ENCODE assay signal across 20 cellular contexts in the genomic region with DNA sequence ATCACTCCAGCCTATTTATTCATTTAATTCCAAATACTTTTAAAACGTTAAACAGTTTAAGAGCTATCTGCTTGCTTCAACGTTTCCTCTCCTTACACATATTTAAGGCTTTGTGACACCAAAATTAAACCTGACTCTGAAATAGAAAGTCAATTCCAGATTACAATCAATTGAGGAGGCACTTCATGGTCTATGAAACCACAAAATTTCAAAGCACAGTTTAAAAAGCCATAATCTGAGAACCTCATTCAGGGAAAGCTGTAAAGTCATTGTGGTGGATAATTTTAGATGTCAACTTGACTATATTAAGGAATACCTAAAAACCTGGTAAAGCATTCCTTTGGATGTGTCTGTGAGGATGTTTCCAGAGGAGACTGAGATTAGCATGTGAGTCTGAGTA. TPM values are rescaled to one million over a fixed set of nuclear protein-coding genes. Genes with fewer than 3 reads are reported as not detected.
A peak's percentile ranks its signal among the peaks of the same experiment; 100 is the strongest.
DNase-seq lines count a peak whose midpoint lies in the region; ATAC-seq, FAIRE-seq and TF ChIP-seq lines count a peak whose summit lies in the region.
"Had no signal": no experiment of that assay in that cellular context is flagged by ENCODE, and none has a peak within 500 bp of the region (broad histone marks: within the 10 kb centered on the region; RNA-seq: fewer than 3 reads in every experiment).

No MANE protein-coding gene starts in this region.

- H3K4ac ChIP-seq in neuronal stem cell (ENCODE audit: low read length) (no peak overlapping the region), H9 (ENCODE audit: low read depth, low read length) (no peak overlapping the region)

- TF ChIP-seq POLR2A in GM12878 (IDR thresholded peaks at IDR 0.05; ENCODE audit: low read depth, low read length) = no peak

- no peaks in the 10 kb centered on the region for H3K9me3 ChIP-seq in GM12878 (replicated peaks; ENCODE audit: control insufficient read depth, insufficient read depth, low read length)
- H3K9me3 ChIP-seq in neuronal stem cell (replicated peaks in 1 of 2; ENCODE audit: control insufficient read depth in 2 of 2, insufficient read depth in 1 of 2, low read depth in 1 of 2, low read length in 2 of 2) = peaks cover 0 to 2% of the 10 kb centered on the region in 2 donors
- no peaks in the 10 kb centered on the region for H3K9me3 ChIP-seq in H9 (ENCODE audit: control insufficient read depth, low read depth, low read length)
- H3K9me3 ChIP-seq: body of pancreas, right atrium auricular region, SK-N-SH had no signal

- no peak overlapping the region for H4K8ac ChIP-seq in neuronal stem cell (ENCODE audit: low read depth, low read length)
- no peak overlapping the region for H4K8ac ChIP-seq in H9 (replicated peaks; ENCODE audit: insufficient read length, low read depth, low read length)

- H4K91ac ChIP-seq in neuronal stem cell (ENCODE audit: low read depth, low read length, poor library complexity) = no peak overlapping the region
- no peak overlapping the region for H4K91ac ChIP-seq in H9 (ENCODE audit: insufficient read length, low read depth, low read length)

- CTCF ChIA-PET in GM12878 (lab: Yijun Ruan, JAX) = interaction anchor here (0.6 to 0.8 kb wide), 2 partner anchors 220 to 632 kb away, joined by 3 read pairs; no protein-coding TSS in a partner anchor

- H2BK20ac ChIP-seq in H9 (ENCODE audit: low read depth, low read length, poor library complexity, severe bottlenecking) = no peak overlapping the region

- H3K4me1 ChIP-seq in GM12878 (ENCODE audit: control insufficient read depth, insufficient read depth, low read length) (peaks cover 23% of the 10 kb centered on the region), neuronal stem cell (ENCODE audit: control insufficient read depth in 2 of 2, insufficient read depth in 1 of 2, low read depth in 1 of 2, low read length in 2 of 2) (no peaks in the 10 kb centered on the region), H9 (ENCODE audit: insufficient read depth, low read length) (peaks cover 2% of the 10 kb centered on the region; the same call in 1 of the 2 replicates)

- H3K27ac Mint-ChIP-seq in stimulated activated naive CD8-positive, alpha-beta T cell treated with anti-CD3 and anti-CD28 coated beads, Interleukin-15, Interleukin-2, amounts not matched to agents 100 ng/mL and 50 ng/mL, for 24 hours = peak overlapping the region; percentile 62
- no peak overlapping the region for H3K27ac Mint-ChIP-seq in H9
- no peak overlapping the region for H3K27ac Mint-ChIP-seq in natural killer cell treated with Interleukin-12 subunit alpha and Interleukin-12 subunit beta and Interleukin-15 and Interleukin-18, amount 100 ng/mL, for 72 hours
- H3K27ac Mint-ChIP-seq: mesothelial cell of epicardium had no signal

- H3K36me3 Mint-ChIP-seq in stimulated activated naive CD8-positive, alpha-beta T cell treated with anti-CD3 and anti-CD28 coated beads, Interleukin-15, Interleukin-2, amounts not matched to agents 100 ng/mL and 50 ng/mL, for 24 hours (ENCODE audit: low read depth) = peaks cover 9% of the 10 kb centered on the region
- H3K36me3 Mint-ChIP-seq in H9 (ENCODE audit: insufficient read depth in 1 of 3, low read depth in 3 of 3) = no peaks in the 10 kb centered on the region
- no peaks in the 10 kb centered on the region for H3K36me3 Mint-ChIP-seq in natural killer cell treated with Interleukin-12 subunit alpha and Interleukin-12 subunit beta and Interleukin-15 and Interleukin-18, amount 100 ng/mL, for 72 hours
- H3K36me3 Mint-ChIP-seq: mesothelial cell of epicardium had no signal

- no peaks in the 10 kb centered on the region for H4K20me1 ChIP-seq in GM12878 (ENCODE audit: control insufficient read depth, insufficient read depth)
- no peaks in the 10 kb centered on the region for H4K20me1 ChIP-seq in H9 (ENCODE audit: control insufficient read depth, insufficient read depth, insufficient read length)

- no peak overlapping the region for H3T11ph ChIP-seq in H9 (ENCODE audit: low read length)

- H2BK120ac ChIP-seq in neuronal stem cell (ENCODE audit: low read depth, low read length) = no peak overlapping the region
- no peak overlapping the region for H2BK120ac ChIP-seq in H9 (ENCODE audit: low read depth, low read length, poor library complexity, severe bottlenecking)

- no peak overlapping the region for H3K27ac ChIP-seq in GM12878 (ENCODE audit: control insufficient read depth, insufficient read depth)
- H3K27ac ChIP-seq in neuronal stem cell (replicated peaks; ENCODE audit: low read length) = no peak overlapping the region
- no peak overlapping the region for H3K27ac ChIP-seq in H9 (ENCODE audit: insufficient read length, low read depth, low read length)
- H3K27ac ChIP-seq: body of pancreas, coronary artery, right atrium auricular region had no signal

- H3K4me1 Mint-ChIP-seq in stimulated activated naive CD8-positive, alpha-beta T cell treated with anti-CD3 and anti-CD28 coated beads, Interleukin-15, Interleukin-2, amounts not matched to agents 100 ng/mL and 50 ng/mL, for 24 hours (ENCODE audit: low read depth) = peaks cover 92% of the 10 kb centered on the region
- H3K4me1 Mint-ChIP-seq in H9 = peaks cover 30 to 39% of the 10 kb centered on the region in 2 experiments
- peaks cover 39 to 52% of the 10 kb centered on the region in 2 donors for H3K4me1 Mint-ChIP-seq in natural killer cell treated with Interleukin-12 subunit alpha and Interleukin-12 subunit beta and Interleukin-15 and Interleukin-18, amount 100 ng/mL, for 72 hours (ENCODE audit: low read depth in 2 of 2)

- H3K79me2 ChIP-seq in GM12878 (ENCODE audit: control insufficient read depth, insufficient read depth, low read length) = peaks cover 35% of the 10 kb centered on the region
- H3K79me2 ChIP-seq in H9 (ENCODE audit: insufficient read depth, low read length) = peaks cover 9% of the 10 kb centered on the region; the same call in 1 of the 2 replicates

- H3K9ac ChIP-seq in GM12878 (ENCODE audit: control insufficient read depth, insufficient read depth, low read length) (no peak overlapping the region), neuronal stem cell (ENCODE audit: low read depth, low read length, poor library complexity) (no peak overlapping the region), H9 (ENCODE audit: extremely low read depth, insufficient read length, low read length) (no peak overlapping the region)
- H3K9ac ChIP-seq: SK-N-SH had no signal

- no peak for DNase-seq in stimulated activated naive CD8-positive, alpha-beta T cell treated with anti-CD3 and anti-CD28 coated beads, Interleukin-15, Interleukin-2, amounts not matched to agents 100 U/mL and 50 U/mL, for 24 hours
- DNase-seq in NOMO-1 treated with DMSO at 0.1 percent for 48 hours (lab: John Stamatoyannopoulos, UW; ENCODE audit: unreplicated experiment) (peak; percentile 36), GM12878 (ENCODE audit: low read depth, low spot score) (no peak), neuronal stem cell (ENCODE audit: low spot score) (no peak), H9 (no peak)
- DNase-seq in natural killer cell treated with Interleukin-12 subunit alpha and Interleukin-12 subunit beta and Interleukin-15 and Interleukin-18, amount 100 ng/mL, for 72 hours (ENCODE audit: low spot score) = no peak
- DNase-seq: activated CD4-positive, alpha-beta T cell treated with anti-CD3 and anti-CD28 coated beads, Interleukin-2, amount 50 U/mL, for 48 hours; body of pancreas; foreskin melanocyte; GDM1; NCI-H1048; NCI-H69; nucleus accumbens; SK-N-SH had no signal

- in situ Hi-C loops in GM12878 (cut with MboI) = no loop called here

- peak overlapping the region; percentile 9 for H3K4me3 Mint-ChIP-seq in stimulated activated naive CD8-positive, alpha-beta T cell treated with anti-CD3 and anti-CD28 coated beads, Interleukin-15, Interleukin-2, amounts not matched to agents 100 ng/mL and 50 ng/mL, for 24 hours
- no peak overlapping the region for H3K4me3 Mint-ChIP-seq in H9
- H3K4me3 Mint-ChIP-seq in natural killer cell treated with Interleukin-12 subunit alpha and Interleukin-12 subunit beta and Interleukin-15 and Interleukin-18, amount 100 ng/mL, for 72 hours = no peak overlapping the region
- H3K4me3 Mint-ChIP-seq: mesothelial cell of epicardium had no signal

- SMC1A ChIA-PET in GM12878 (lab: Charles Lee; ENCODE audit: uncharacterized antibody, unreplicated experiment) = interaction anchor here (0.6 to 1.4 kb wide), 4 partner anchors 13 to 60 kb away, joined by 3 to 4 read pairs (median 4); no protein-coding TSS in a partner anchor

- H3K23ac ChIP-seq in neuronal stem cell (ENCODE audit: low read depth, low read length, poor library complexity) (no peak overlapping the region), H9 (ENCODE audit: insufficient read length, low read depth, low read length) (no peak overlapping the region)

- no peaks in the 10 kb centered on the region for H3K27me3 Mint-ChIP-seq in stimulated activated naive CD8-positive, alpha-beta T cell treated with anti-CD3 and anti-CD28 coated beads, Interleukin-15, Interleukin-2, amounts not matched to agents 100 ng/mL and 50 ng/mL, for 24 hours
- H3K27me3 Mint-ChIP-seq in H9 (ENCODE audit: low read depth) = no peaks in the 10 kb centered on the region
- H3K27me3 Mint-ChIP-seq in natural killer cell treated with Interleukin-12 subunit alpha and Interleukin-12 subunit beta and Interleukin-15 and Interleukin-18, amount 100 ng/mL, for 72 hours = no peaks in the 10 kb centered on the region

- H2BK12ac ChIP-seq in neuronal stem cell (ENCODE audit: low read length) = no peak overlapping the region
- H2BK12ac ChIP-seq in H9 (ENCODE audit: insufficient read length, low read depth, low read length) = no peak overlapping the region

- H2AK5ac ChIP-seq in neuronal stem cell (ENCODE audit: low read depth, low read length) = no peak overlapping the region
- no peak overlapping the region for H2AK5ac ChIP-seq in H9 (ENCODE audit: insufficient read length, low read length)

- H3K4me3 ChIP-seq in GM12878 = 0 out of 2 replicates have a peak overlapping the region, but pooled peaks have one; percentile 28
- H3K4me3 ChIP-seq in neuronal stem cell (ENCODE audit: low read length in 2 of 2) = no peak overlapping the region
- H3K4me3 ChIP-seq: body of pancreas, coronary artery, right atrium auricular region had no signal

- H3K36me3 ChIP-seq in GM12878 (ENCODE audit: control insufficient read depth in 2 of 2, insufficient read depth in 2 of 2, low read length in 1 of 2) = no peaks in the 10 kb centered on the region
- H3K36me3 ChIP-seq in neuronal stem cell (replicated peaks in 1 of 2; ENCODE audit: control insufficient read depth in 2 of 2, insufficient read depth in 2 of 2, low read length in 2 of 2) = peaks cover 0 to 7% of the 10 kb centered on the region in 2 donors
- H3K36me3 ChIP-seq: right atrium auricular region had no signal

- no peak for FAIRE-seq in GM12878 (lab: Jason Lieb, UNC)
- FAIRE-seq: D721Med had no signal

- H3K79me1 ChIP-seq in neuronal stem cell (ENCODE audit: low read depth, low read length) = peaks cover 3% of the 10 kb centered on the region
- no peaks in the 10 kb centered on the region for H3K79me1 ChIP-seq in H9 (ENCODE audit: insufficient read depth, low read depth, low read length, poor library complexity, severe bottlenecking)

- peaks cover 1% of the 10 kb centered on the region for H3K23me2 ChIP-seq in H9 (ENCODE audit: insufficient read length, low read depth, low read length, poor library complexity, severe bottlenecking)

- H2BK15ac ChIP-seq in neuronal stem cell (ENCODE audit: low read length) = no peak overlapping the region
- H2BK15ac ChIP-seq in H9 (ENCODE audit: low read depth, low read length) = no peak overlapping the region

- RAD21 ChIA-PET in GM12878 (lab: Charles Lee; ENCODE audit: unreplicated experiment) = interaction anchor here (1.1 to 1.3 kb wide), 2 partner anchors 163 to 164 kb away, joined by 3 read pairs; no protein-coding TSS in a partner anchor

- TF ChIP-seq EP300 in GM12878 (IDR thresholded peaks at IDR 0.05; ENCODE audit: borderline replicate concordance in 1 of 2, control insufficient read depth in 1 of 2, low read depth in 2 of 2, low read length in 2 of 2) = no peak

- TF ChIP-seq CTCF in GM12878 (IDR thresholded peaks at IDR 0.05 in 2 of 3, conservative IDR thresholded peaks at IDR 0.05 in 1 of 3; ENCODE audit: control insufficient read depth in 2 of 3, extremely low read depth in 1 of 3, insufficient read depth in 1 of 3, low read depth in 3 of 3, low read length in 3 of 3) (no peak), H9 (conservative IDR thresholded peaks at IDR 0.05) (no peak)

- ATAC-seq in stimulated activated naive CD8-positive, alpha-beta T cell treated with anti-CD3 and anti-CD28 coated beads, Interleukin-15, Interleukin-2, amounts not matched to agents 100 U/mL and 50 U/mL, for 24 hours = no peak
- no peak for ATAC-seq in GM12878
- no peak for ATAC-seq in GM19455 (IDR thresholded peaks at IDR 0.05; ENCODE audit: unreplicated experiment)
- ATAC-seq in natural killer cell treated with Interleukin-12 subunit alpha and Interleukin-12 subunit beta and Interleukin-15 and Interleukin-18, amount 100 ng/mL, for 72 hours = no peak
- ATAC-seq: body of pancreas had no signal

- H3K4me2 ChIP-seq in GM12878 (ENCODE audit: control insufficient read depth, insufficient read depth) = peak overlapping the region; percentile 62
- H3K4me2 ChIP-seq in neuronal stem cell (ENCODE audit: insufficient read depth, low read length, poor library complexity, severe bottlenecking) = no peak overlapping the region
- no peak overlapping the region for H3K4me2 ChIP-seq in H9 (ENCODE audit: insufficient read depth, insufficient read length, low read length)
- H3K4me2 ChIP-seq: SK-N-SH had no signal

- H2AFZ ChIP-seq in GM12878 (ENCODE audit: control insufficient read depth, low read depth, low read length) = no peak overlapping the region
- no peak overlapping the region for H2AFZ ChIP-seq in neuronal stem cell (ENCODE audit: low read length)
- no peak overlapping the region for H2AFZ ChIP-seq in H9 (ENCODE audit: low read length)

- no peaks in the 10 kb centered on the region for H3K27me3 ChIP-seq in GM12878 (replicated peaks in 1 of 2; ENCODE audit: control insufficient read depth in 2 of 2, insufficient read depth in 2 of 2, low read length in 1 of 2)
- H3K27me3 ChIP-seq in neuronal stem cell (ENCODE audit: control insufficient read depth in 3 of 3, insufficient read depth in 3 of 3, low read depth in 1 of 3, low read length in 3 of 3) = peaks cover 0 to 2% (median 0%) of the 10 kb centered on the region in 3 experiments
- no peaks in the 10 kb centered on the region for H3K27me3 ChIP-seq in H9 (ENCODE audit: insufficient read depth, low read length)
- H3K27me3 ChIP-seq: body of pancreas, right atrium auricular region had no signal

- H2BK5ac ChIP-seq in neuronal stem cell (ENCODE audit: low read length) = no peak overlapping the region
- no peak overlapping the region for H2BK5ac ChIP-seq in H9 (ENCODE audit: insufficient read length, low read length)

- WGBS in GM12878 (ENCODE audit: insufficient coverage, insufficient replicate concordance, low lambda C conversion rate, missing lambda C conversion rate) = 0% methylated on average over 2 of the region's 2 CpGs
- WGBS in neuronal stem cell (ENCODE audit: extremely low coverage in 2 of 2, insufficient read length in 2 of 2, insufficient replicate concordance in 1 of 2), 2 donors = no CpG with 5 or more reads among the region's 2 CpGs
- WGBS in H9 (ENCODE audit: extremely low coverage, insufficient read length, low lambda C conversion rate) = no CpG with 5 or more reads among the region's 2 CpGs

- BruUV-seq in GM12878 (replicated peaks; lab: Mats Ljungman, UMichigan) = no TSS peak

- H3K9me3 Mint-ChIP-seq in stimulated activated naive CD8-positive, alpha-beta T cell treated with anti-CD3 and anti-CD28 coated beads, Interleukin-15, Interleukin-2, amounts not matched to agents 100 ng/mL and 50 ng/mL, for 24 hours = no peaks in the 10 kb centered on the region
- H3K9me3 Mint-ChIP-seq in H9 = no peaks in the 10 kb centered on the region
- no peaks in the 10 kb centered on the region for H3K9me3 Mint-ChIP-seq in natural killer cell treated with Interleukin-12 subunit alpha and Interleukin-12 subunit beta and Interleukin-15 and Interleukin-18, amount 100 ng/mL, for 72 hours
- H3K9me3 Mint-ChIP-seq: mesothelial cell of epicardium had no signal

- no peak for TF ChIP-seq RAD21 in GM12878 (IDR thresholded peaks at IDR 0.05; ENCODE audit: insufficient read depth, low read depth, low read length)

- no peak overlapping the region for H3K14ac ChIP-seq in neuronal stem cell (ENCODE audit: low read length)
- no peak overlapping the region for H3K14ac ChIP-seq in H9 (ENCODE audit: insufficient read depth, low read length)

- POLR2A ChIA-PET in GM12878 (lab: Charles Lee) = no interaction called here

- H4K5ac ChIP-seq in H9 (ENCODE audit: insufficient read length, low read depth, low read length) = no peak overlapping the region

- intact Hi-C loops in GM12878 (cut with micrococcal nuclease; ENCODE audit: unreplicated experiment) = no loop called here

- no peak overlapping the region for H3K56ac ChIP-seq in H9 (ENCODE audit: insufficient read length, low read depth, low read length)

- H3K18ac ChIP-seq in neuronal stem cell (ENCODE audit: low read length) = no peak overlapping the region
- no peak overlapping the region for H3K18ac ChIP-seq in H9 (ENCODE audit: insufficient read length, low read depth, low read length)

RNA-seq across cellular contexts. Expression of a gene that starts 6.2 kb away (rescaled TPM):
- 77.3 and 79.6 TPM in 2 replicates for total RNA-seq in GM12878 (2013; cell fraction: nucleolus; rRNA removed)
- total RNA-seq in GM12878 (2014; rRNA removed) (11.0 and 11.3 TPM in 2 replicates), GM12878 (2014; rRNA removed; fragmentation: Illumina TruSeq; extraction: Trizol) (12.9 and 14.3 TPM in 2 replicates), GM12878 (2021) (10.8 and 14.1 TPM in 2 replicates), H9 (2021) (29.0 and 29.6 TPM in 2 replicates)
- polyA plus RNA-seq in GM12878 (2011; ENCODE audit: low read depth) = 2.6 TPM
- polyA plus RNA-seq in GM12878 (2011; rRNA removed) (17.1 and 28.8 TPM in 2 replicates), GM12878 (2014; fragmentation: Illumina TruSeq; extraction: Trizol) (8.4 and 11.1 TPM in 2 replicates), GM12878 (2014; fragmentation: Nextera tagmentation; extraction: Ambion mirVana) (1 to 10 TPM; 2.2 to 2.8 TPM), GM12878 (2014; rRNA removed) (7.1 and 12.7 TPM in 2 replicates), GM12878 (2016; fragmentation: Nextera tagmentation; extraction: Ambion mirVana) (10 to 100 TPM; 13.3 to 14.8 TPM)
- polyA plus RNA-seq in GM12878 (2011; cell fraction: cytosol; rRNA removed) = 7.5 and 7.9 TPM in 2 replicates
- polyA plus RNA-seq in GM12878 (2011; cell fraction: nucleus; rRNA removed) = 19.5 and 22.5 TPM in 2 replicates
- 4.5 and 7.9 TPM in 2 replicates for polyA plus RNA-seq in GM12878 (2012)
- 18.1 and 27.3 TPM in 2 replicates for polyA minus RNA-seq in GM12878 (2011; rRNA and poly(A)+ RNA removed)
- polyA minus RNA-seq in GM12878 (2011; cell fraction: cytosol; rRNA and poly(A)+ RNA removed) = 5.8 and 7.1 TPM in 2 replicates
- 41.1 and 60.9 TPM in 2 replicates for polyA minus RNA-seq in GM12878 (2011; cell fraction: nucleus; rRNA and poly(A)+ RNA removed)
- 13.0 TPM for polyA plus RNA-seq in neuronal stem cell (2013, experiment 1 of 2)
- 13.2 TPM for polyA plus RNA-seq in neuronal stem cell (2013, experiment 2 of 2)
- 10 to 100 TPM; 32.2 to 34.2 TPM for total RNA-seq in natural killer cell treated with Interleukin-12 subunit alpha and Interleukin-12 subunit beta and Interleukin-15 and Interleukin-18, amount 100 ng/mL, for 72 hours
